In the genomic region with DNA sequence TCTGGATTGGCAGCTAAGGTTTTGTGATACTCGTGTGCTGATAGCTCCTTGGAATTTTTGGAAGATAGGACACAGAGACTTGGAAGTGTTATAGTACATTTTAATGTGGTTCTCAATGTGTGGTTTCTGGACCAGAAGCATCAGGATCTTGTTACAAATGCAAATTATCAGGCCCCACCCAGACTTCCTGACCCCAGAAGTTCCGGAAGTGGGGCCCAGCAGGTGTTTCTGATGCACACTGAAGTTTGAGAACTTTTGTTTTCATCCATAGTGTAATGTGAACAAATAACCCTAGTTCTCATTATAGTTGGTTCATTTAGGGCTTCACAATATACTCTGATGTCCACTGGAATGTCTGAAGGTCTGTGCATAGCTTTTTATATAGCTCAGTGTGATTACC, we compare ENCODE assay signal across 15 cellular contexts. TPM values are rescaled to one million over a fixed set of nuclear protein-coding genes. Genes with fewer than 3 reads are reported as not detected.
DNase-seq lines count a peak whose midpoint lies in the region; ATAC-seq, FAIRE-seq and TF ChIP-seq lines count a peak whose summit lies in the region.
"Had no signal": no experiment of that assay in that cellular context is flagged by ENCODE, and none has a peak within 500 bp of the region (broad histone marks: within the 10 kb centered on the region; RNA-seq: fewer than 3 reads in every experiment).

No MANE protein-coding gene starts in this region.

- TF ChIP-seq CTCF in transverse colon (IDR thresholded peaks at IDR 0.05) (no peak), kidney (IDR thresholded peaks at IDR 0.05; ENCODE audit: borderline replicate concordance, extremely low read depth, insufficient read depth) (no peak)

- ATAC-seq in HG02852 (IDR thresholded peaks at IDR 0.05; ENCODE audit: unreplicated experiment) (peak; percentile 74), T-helper 17 cell (no peak), GM18858 (IDR thresholded peaks at IDR 0.05; ENCODE audit: unreplicated experiment) (no peak)
- ATAC-seq: psoas muscle had no signal

- no peak for TF ChIP-seq EP300 in transverse colon (IDR thresholded peaks at IDR 0.05; ENCODE audit: low read depth)

- no peaks in the 10 kb centered on the region for H3K9me3 ChIP-seq in T-helper 17 cell (ENCODE audit: control insufficient read depth, low read length, poor library complexity, severe bottlenecking)
- H3K9me3 ChIP-seq in transverse colon = no peaks in the 10 kb centered on the region
- no peaks in the 10 kb centered on the region for H3K9me3 ChIP-seq in kidney (ENCODE audit: control insufficient read depth in 1 of 2, low read length in 2 of 2)
- H3K9me3 ChIP-seq: psoas muscle had no signal

- no peaks in the 10 kb centered on the region for H3K27me3 Mint-ChIP-seq in T-helper 17 cell

- peak in 4 of 6 experiments; percentile 0 to 18 (median 3) for DNase-seq in stimulated activated naive CD4-positive, alpha-beta T cell (lab: John Stamatoyannopoulos, UW)
- no peak for DNase-seq in stimulated activated naive CD4-positive, alpha-beta T cell treated with Interleukin-2 at 50 U/mL for 16 hours (lab: John Stamatoyannopoulos, UW)
- DNase-seq in T-helper 17 cell (no peak), transverse colon (peak; percentile 10), HUDEP-2 (lab: John Stamatoyannopoulos, UW; ENCODE audit: unreplicated experiment in 76 of 76) (no peak), kidney (no peak)
- DNase-seq: effector CD4-positive, alpha-beta T cell; GF-D8; GM23248; NCI-H1694; PC-9; psoas muscle had no signal

- no peak for FAIRE-seq in kidney (lab: Jason Lieb, UNC)

- no peak overlapping the region for H3K9ac ChIP-seq in kidney (ENCODE audit: low read length in 2 of 2)
- H3K9ac ChIP-seq: GM23248 had no signal

- H3K27ac Mint-ChIP-seq in T-helper 17 cell = peak overlapping the region; percentile 37

- H3K36me3 ChIP-seq in transverse colon = no peaks in the 10 kb centered on the region
- H3K36me3 ChIP-seq in kidney (ENCODE audit: control insufficient read depth in 1 of 2, insufficient read depth in 2 of 2, low read length in 2 of 2) = no peaks in the 10 kb centered on the region

- no peaks in the 10 kb centered on the region for H3K27me3 ChIP-seq in transverse colon

- H3K27ac ChIP-seq in transverse colon (no peak overlapping the region), kidney (ENCODE audit: low read depth in 2 of 2, low read length in 2 of 2) (no peak overlapping the region)
- H3K27ac ChIP-seq: GM23248, PC-9, psoas muscle had no signal

- no peak overlapping the region for H3K4me3 Mint-ChIP-seq in T-helper 17 cell

- 65% methylated on average over 2 of the region's 2 CpGs; no CpG with 5 or more reads in 1 of the 2 donors for WGBS in transverse colon (ENCODE audit: low coverage in 1 of 2), 2 donors

- no peaks in the 10 kb centered on the region for H3K36me3 Mint-ChIP-seq in T-helper 17 cell (ENCODE audit: low read depth)

- TF ChIP-seq POLR2A in transverse colon (IDR thresholded peaks at IDR 0.05) = no peak

- intact Hi-C loops in transverse colon (cut with DNase I; ENCODE audit: low total_unique reads) = no loop called here
- intact Hi-C loops in kidney (cut with DNase I) = no loop called here

- H3K4me3 ChIP-seq in transverse colon = no peak overlapping the region
- H3K4me3 ChIP-seq in kidney (ENCODE audit: low read length in 2 of 2) = no peak overlapping the region
- H3K4me3 ChIP-seq: GM23248, PC-9, psoas muscle had no signal

- no peaks in the 10 kb centered on the region for H3K4me1 ChIP-seq in transverse colon
- no peaks in the 10 kb centered on the region for H3K4me1 ChIP-seq in kidney (ENCODE audit: control insufficient read depth in 1 of 2, insufficient read depth in 1 of 2, low read depth in 1 of 2, low read length in 2 of 2)
- H3K4me1 ChIP-seq: psoas muscle had no signal

- H3K4me1 Mint-ChIP-seq in T-helper 17 cell = peaks cover 14% of the 10 kb centered on the region

- in situ Hi-C loops in transverse colon (cut with MboI; ENCODE audit: low pct_ligation_motif_present in 1 of 4, low pct_unique_long_range_greater_than_20kb in 1 of 4, low sequenced_read_pairs in 3 of 4) = no loop called here

RNA-seq across cellular contexts. Expression of a gene that starts 49.6 kb away (rescaled TPM):
- total RNA-seq in T-helper 17 cell (10 to 100 TPM; 24.9 to 26.5 TPM), transverse colon (10 to 100 TPM; 44.6 to 93.8 (median 66.0) TPM), kidney (145 TPM)
- 91.2 TPM for polyA plus RNA-seq in kidney (ENCODE audit: insufficient read depth, low read depth, low replicate concordance)

RNA-seq across cellular contexts. Expression of a gene that starts 57.6 kb away (rescaled TPM):
- not detected for total RNA-seq in T-helper 17 cell
- not detected for total RNA-seq in transverse colon
- not detected for total RNA-seq in kidney
- polyA plus RNA-seq in kidney (ENCODE audit: insufficient read depth, low read depth, low replicate concordance) = not detected
- total RNA-seq: GM23248, PC-9 had no signal
- polyA plus RNA-seq: GM23248, urinary bladder had no signal

Comparison
In these comparisons a context has a peak if more than half of its experiments do, and no peak if none do; other contexts are left out.
1. DNase-seq: peak in stimulated activated naive CD4-positive, alpha-beta T cell (4 of 6) and transverse colon (single experiment); none in stimulated activated naive CD4-positive, alpha-beta T cell treated with Interleukin-2 at 50 U/mL for 16 hours (single experiment), T-helper 17 cell (0 of 3), HUDEP-2 (0 of 76) and kidney (single experiment).